In genomic region chr9:20623748-20624124, GRCh38 we compare ENCODE assay signal across 8 cellular contexts. TPM values are rescaled to one million over a fixed set of nuclear protein-coding genes. Genes with fewer than 3 reads are reported as not detected.
DNase-seq lines count a peak whose midpoint lies in the region; ATAC-seq and TF ChIP-seq lines count a peak whose summit lies in the region.

No MANE protein-coding gene starts in this region.

- no peaks in the 10 kb centered on the region for H3K9me3 ChIP-seq in RWPE2 (ENCODE audit: severe bottlenecking)

- H3K27ac ChIP-seq in RWPE2 (ENCODE audit: poor library complexity, severe bottlenecking) = no peak overlapping the region
- peak overlapping the region in 9 of 21 experiments; percentile 15 to 90 (median 77) for H3K27ac ChIP-seq in skin epidermis

- TF ChIP-seq CTCF in RWPE2 (IDR thresholded peaks at IDR 0.05; ENCODE audit: poor library complexity, severe bottlenecking) (no peak), fibroblast of villous mesenchyme (IDR thresholded peaks at IDR 0.05; ENCODE audit: insufficient read depth, low read depth, low read length) (no peak)

- peak overlapping the region; percentile 77 for H3K4me3 ChIP-seq in RWPE2 (ENCODE audit: severe bottlenecking)
- H3K4me3 ChIP-seq in fibroblast of villous mesenchyme (ENCODE audit: low read depth, low read length) = peak overlapping the region; percentile 94
- H3K4me3 ChIP-seq in skin epidermis = peak overlapping the region; percentile 72 to 94 (median 88)

- H3K36me3 ChIP-seq in RWPE2 (ENCODE audit: low read depth) = no peaks in the 10 kb centered on the region

- H3K4me1 ChIP-seq in RWPE2 (ENCODE audit: insufficient read depth, poor library complexity, severe bottlenecking) = peaks cover 13% of the 10 kb centered on the region

- no peaks in the 10 kb centered on the region for H3K27me3 ChIP-seq in RWPE2 (ENCODE audit: insufficient read depth, poor library complexity, severe bottlenecking)

- DNase-seq in DMS53 (lab: John Stamatoyannopoulos, UW) (peak; percentile 38), DMS53 treated with DMSO at 0.1 percent for 48 hours (lab: John Stamatoyannopoulos, UW; ENCODE audit: unreplicated experiment) (no peak), RWPE2 (ENCODE audit: low spot score) (no peak), fibroblast of villous mesenchyme (ENCODE audit: low read depth) (no peak), activated gamma-delta T cell (lab: John Stamatoyannopoulos, UW) (no peak), superior temporal gyrus (ENCODE audit: extremely low spot score) (no peak)

- no peak for ATAC-seq in RWPE2 (ENCODE audit: low read depth)
- ATAC-seq in GM18861 (IDR thresholded peaks at IDR 0.05; ENCODE audit: unreplicated experiment) = no peak

RNA-seq across cellular contexts. Expression of gene MLLT3, which starts 1.4 kb away (rescaled TPM):
- 23.5 and 44.9 TPM in 2 replicates for total RNA-seq in fibroblast of villous mesenchyme
